ENCODE assay signal across 8 cellular contexts in the genomic region with DNA sequence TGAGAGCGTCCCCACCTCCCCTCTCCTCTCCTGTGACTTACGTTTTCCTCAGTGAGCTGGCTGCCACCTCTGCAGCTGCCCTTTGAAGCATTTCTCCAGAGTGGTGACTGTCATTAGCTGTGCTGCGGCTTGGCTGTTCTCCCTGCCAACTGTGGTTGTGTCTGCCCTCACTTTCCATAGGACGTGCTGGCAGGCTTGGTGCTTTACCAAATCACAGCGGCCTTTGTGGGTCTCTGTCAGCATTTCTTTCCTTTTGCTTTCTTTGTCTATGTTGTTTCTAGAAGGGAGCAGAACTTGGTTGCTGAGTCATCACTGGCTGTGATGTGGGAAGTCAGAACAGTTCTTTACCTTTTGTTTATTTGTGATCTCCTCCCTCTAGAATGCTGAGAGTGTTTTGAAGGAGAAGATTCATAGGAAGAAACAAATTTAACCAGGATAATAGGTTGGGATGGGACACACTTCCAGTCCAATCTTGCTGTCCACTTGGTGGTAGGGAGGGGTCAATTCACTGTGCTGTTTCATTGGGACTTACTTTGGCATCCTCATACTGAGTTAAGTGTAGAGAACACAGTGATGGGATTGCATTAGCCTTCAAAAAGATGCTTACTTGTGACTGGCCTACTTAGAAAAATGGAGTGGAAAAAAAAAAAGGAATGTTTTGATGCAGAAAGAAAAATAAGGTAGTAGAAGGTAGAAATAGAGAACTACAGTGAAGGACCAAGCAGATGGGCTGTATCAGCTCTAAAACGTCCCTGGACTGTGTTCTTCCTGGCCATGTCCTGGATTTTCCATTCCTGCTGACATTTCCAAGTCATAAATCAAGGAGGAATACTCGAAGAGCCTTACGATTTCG.
DNase-seq lines count a peak whose midpoint lies in the region; ATAC-seq and TF ChIP-seq lines count a peak whose summit lies in the region.

No MANE protein-coding gene starts in this region.

- H3K4me3 Mint-ChIP-seq in CD8-positive, alpha-beta T cell = no peak overlapping the region

- peak overlapping the region; percentile 9; the same call in 1 of the 2 replicates for H2AFZ ChIP-seq in PC-9

- no peak for TF ChIP-seq POLR2A in erythroblast (IDR thresholded peaks at IDR 0.05; ENCODE audit: low read length)

- H3K9me2 ChIP-seq in PC-9 (ENCODE audit: insufficient read depth) = no peaks in the 10 kb centered on the region

- peak; percentile 24 for DNase-seq in AG20443 (ENCODE audit: low spot score)
- peak in 1 of 2 experiments; percentile 6 for DNase-seq in PC-9
- peak; percentile 18 for DNase-seq in epithelial cell of prostate (ENCODE audit: low read depth, low spot score)
- peak; percentile 16 for DNase-seq in pons (ENCODE audit: low spot score)
- no peak for DNase-seq in CD8-positive, alpha-beta T cell
- DNase-seq in erythroblast (lab: John Stamatoyannopoulos, UW) = no peak

- POLR2A ChIA-PET in PC-9 (lab: Charles Lee; ENCODE audit: unreplicated experiment) = no interaction called here
- POLR2A ChIA-PET in CD8-positive, alpha-beta T cell (lab: Charles Lee) = no interaction called here

- H3K27me3 ChIP-seq in PC-9 (ENCODE audit: insufficient read depth, low read depth) = no peaks in the 10 kb centered on the region
- H3K27me3 ChIP-seq in CD8-positive, alpha-beta T cell (ENCODE audit: insufficient read depth, low read length) = no peaks in the 10 kb centered on the region

- no peaks in the 10 kb centered on the region for H3K9me3 ChIP-seq in PC-9 (ENCODE audit: insufficient read depth, low read depth)
- no peaks in the 10 kb centered on the region for H3K9me3 ChIP-seq in CD8-positive, alpha-beta T cell (ENCODE audit: low read length)

- H3K9me3 Mint-ChIP-seq in CD8-positive, alpha-beta T cell = no peaks in the 10 kb centered on the region

- H3K4me1 Mint-ChIP-seq in CD8-positive, alpha-beta T cell (ENCODE audit: low read depth) = no peaks in the 10 kb centered on the region

- H3K36me3 Mint-ChIP-seq in CD8-positive, alpha-beta T cell = no peaks in the 10 kb centered on the region

- H3K27me3 Mint-ChIP-seq in CD8-positive, alpha-beta T cell (ENCODE audit: low read depth) = peaks cover 39% of the 10 kb centered on the region

- no peaks in the 10 kb centered on the region for H3K36me3 ChIP-seq in PC-9 (ENCODE audit: low read depth)
- H3K36me3 ChIP-seq in CD8-positive, alpha-beta T cell (ENCODE audit: insufficient read depth, low read length) = no peaks in the 10 kb centered on the region

- no peaks in the 10 kb centered on the region for H4K20me1 ChIP-seq in PC-9 (ENCODE audit: insufficient read depth)

- no peaks in the 10 kb centered on the region for H3K79me2 ChIP-seq in PC-9 (ENCODE audit: low read depth)

- H3K27ac ChIP-seq in PC-9 (no peak overlapping the region), epithelial cell of prostate (peak overlapping the region; percentile 35)
- H3K27ac ChIP-seq in CD8-positive, alpha-beta T cell (ENCODE audit: low read depth, low read length) = no peak overlapping the region

- no peak for ATAC-seq in CD8-positive, alpha-beta T cell
- ATAC-seq in GM21619 (IDR thresholded peaks at IDR 0.05; ENCODE audit: unreplicated experiment) (no peak), HG02642 (IDR thresholded peaks at IDR 0.05; ENCODE audit: poor library complexity, unreplicated experiment) (no peak)

- no TSS peak for BruUV-seq in PC-9 (replicated peaks; lab: Mats Ljungman, UMichigan)

- no peak overlapping the region for H3K27ac Mint-ChIP-seq in CD8-positive, alpha-beta T cell

- no peak overlapping the region for H3K4me2 ChIP-seq in PC-9

- peaks cover 15% of the 10 kb centered on the region for H3K4me1 ChIP-seq in PC-9 (replicated peaks; ENCODE audit: insufficient read depth)
- H3K4me1 ChIP-seq in CD8-positive, alpha-beta T cell (ENCODE audit: insufficient read depth, low read length) = no peaks in the 10 kb centered on the region

- H3F3A ChIP-seq in PC-9 (ENCODE audit: insufficient read depth, low read depth) = no peaks in the 10 kb centered on the region

- CTCF ChIA-PET in PC-9 (lab: Charles Lee) = interaction anchor here (0.8 kb wide), 1 partner anchor 147 kb away, joined by 5 read pairs; no protein-coding TSS in a partner anchor
- CTCF ChIA-PET in CD8-positive, alpha-beta T cell (lab: Charles Lee) = no interaction called here

- intact Hi-C loops in PC-9 (cut with micrococcal nuclease; ENCODE audit: unreplicated experiment) = no loop called here
- intact Hi-C loops in CD8-positive, alpha-beta T cell (cut with DNase I, micrococcal nuclease) = no loop called here

- no peak overlapping the region for H3K4me3 ChIP-seq in PC-9
- H3K4me3 ChIP-seq in CD8-positive, alpha-beta T cell (ENCODE audit: low read depth, low read length) = no peak overlapping the region

- TF ChIP-seq CTCF in PC-9 (conservative IDR thresholded peaks at IDR 0.05) = no peak
- no peak for TF ChIP-seq CTCF in CD8-positive, alpha-beta T cell (IDR thresholded peaks at IDR 0.05)

Comparison
In these comparisons a context has a peak if more than half of its experiments do, and no peak if none do; other contexts are left out.
1. DNase-seq: peak in AG20443 (single experiment), epithelial cell of prostate (single experiment) and pons (single experiment); none in CD8-positive, alpha-beta T cell (0 of 7) and erythroblast (0 of 2).